In genomic region chr17:7408341-7408740, GRCh38 we compare ENCODE assay signal across 1 cellular context.
TF ChIP-seq lines count a peak whose summit lies in the region.

No MANE protein-coding gene starts in this region.

TF ChIP-seq in HepG2, 621 proteins besides CTCF, POLR2A, EP300 and RAD21:
- TF ChIP-seq FOXM1 (CRISPR knock-in tag; IDR thresholded peaks at IDR 0.05) (no peak), ZNF879 (CRISPR knock-in tag; IDR thresholded peaks at IDR 0.05) (no peak), ZNF513 (CRISPR knock-in tag; conservative IDR thresholded peaks at IDR 0.05) (no peak), ZFYVE20 (CRISPR knock-in tag; IDR thresholded peaks at IDR 0.05; ENCODE audit: borderline replicate concordance, low read depth) (no peak), DNMT1 (CRISPR knock-in tag; IDR thresholded peaks at IDR 0.05) (no peak), SCMH1 (CRISPR knock-in tag; IDR thresholded peaks at IDR 0.05; ENCODE audit: borderline replicate concordance) (no peak), GPBP1L1 (CRISPR knock-in tag; IDR thresholded peaks at IDR 0.05) (no peak), KLF11 (CRISPR knock-in tag; IDR thresholded peaks at IDR 0.05) (no peak), ZNF350 (CRISPR knock-in tag; IDR thresholded peaks at IDR 0.05; ENCODE audit: borderline replicate concordance, low read depth) (no peak)
